Comparison of ENCODE assay signal across 26 cellular contexts in the genomic region with DNA sequence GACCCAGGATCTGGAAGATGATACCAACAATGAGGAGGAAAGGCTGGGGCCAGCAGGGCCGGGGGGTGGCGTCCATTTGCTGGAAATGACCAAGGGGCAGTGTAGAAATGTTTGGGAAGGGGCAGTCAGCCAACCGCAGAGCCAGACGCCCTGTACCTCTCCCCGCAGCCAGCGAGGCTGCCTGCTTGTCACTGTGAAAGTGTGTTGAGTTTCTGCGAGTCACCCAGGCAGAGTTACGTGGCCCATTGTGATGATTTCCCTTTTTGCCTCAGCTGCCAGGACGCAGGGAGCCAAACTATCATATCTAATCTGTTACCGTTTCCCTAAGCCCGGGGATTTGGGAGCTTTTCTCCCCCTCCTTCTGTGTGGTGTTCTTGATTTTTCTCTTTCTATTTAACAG.
DNase-seq lines count a peak whose midpoint lies in the region; ATAC-seq and TF ChIP-seq lines count a peak whose summit lies in the region.
"Had no signal": no experiment of that assay in that cellular context is flagged by ENCODE, and none has a peak within 500 bp of the region (broad histone marks: within the 10 kb centered on the region; RNA-seq: fewer than 3 reads in every experiment).

No MANE protein-coding gene starts in this region.

- H3K36me3 ChIP-seq in NT2/D1 (ENCODE audit: insufficient read depth, insufficient read length, low read length), result no peaks in the 10 kb centered on the region
- no peaks in the 10 kb centered on the region for H3K36me3 ChIP-seq in tibial artery
- H3K36me3 ChIP-seq in mammary epithelial cell (ENCODE audit: insufficient read depth, low read length), result no peaks in the 10 kb centered on the region
- H3K36me3 ChIP-seq: heart left ventricle, thyroid gland had no signal

- intact Hi-C loops in left ventricle myocardium superior (cut with micrococcal nuclease) (no loop called here), tibial artery (cut with DNase I; ENCODE audit: low total_unique reads) (no loop called here), mammary epithelial cell (cut with micrococcal nuclease) (no loop called here)

- no peak overlapping the region for H2AFZ ChIP-seq in mammary epithelial cell (ENCODE audit: low read depth, low read length)

- H3K79me2 ChIP-seq in mammary epithelial cell (ENCODE audit: insufficient read depth, low read length), result no peaks in the 10 kb centered on the region

- peaks cover 11% of the 10 kb centered on the region; the same call in 1 of the 2 replicates for H3K9me3 ChIP-seq in NT2/D1 (ENCODE audit: insufficient read depth, low read length)
- H3K9me3 ChIP-seq in tibial artery, result peaks cover 0 to 3% (median 0%) of the 10 kb centered on the region in 3 donors
- H3K9me3 ChIP-seq in mammary epithelial cell (replicated peaks; ENCODE audit: insufficient read depth, low read length), result peaks cover 7% of the 10 kb centered on the region
- H3K9me3 ChIP-seq: mucosa of descending colon, psoas muscle, thyroid gland had no signal

- CTCF ChIA-PET in mammary epithelial cell (lab: Charles Lee; ENCODE audit: low non-redundant PET), result no interaction called here

- in situ Hi-C loops in mammary epithelial cell (cut with MboI; ENCODE audit: low sequenced_read_pairs in 2 of 2), result no loop called here

- ATAC-seq in left ventricle myocardium superior, result peak; percentile 12
- ATAC-seq in GM18868 (IDR thresholded peaks at IDR 0.05; ENCODE audit: unreplicated experiment), result no peak
- no peak for ATAC-seq in GM18861 (IDR thresholded peaks at IDR 0.05; ENCODE audit: unreplicated experiment)
- ATAC-seq: activated CD8-positive, alpha-beta T cell treated with anti-CD3 and anti-CD28 coated beads, Interleukin-2, amount 10 ng/mL, durations not matched to agents 7 days and 5 days; K562; mucosa of descending colon; psoas muscle; stimulated activated naive CD8-positive, alpha-beta T cell treated with anti-CD3 and anti-CD28 coated beads, Interleukin-15, Interleukin-2, amounts not matched to agents 100 U/mL and 50 U/mL, for 24 hours had no signal

- H3K4me3 ChIP-seq in NT2/D1 (ENCODE audit: insufficient read length, low read depth), result no peak overlapping the region
- no peak overlapping the region for H3K4me3 ChIP-seq in tibial artery
- H3K4me3 ChIP-seq in mammary epithelial cell (replicated peaks in 1 of 3; ENCODE audit: insufficient read depth in 1 of 3, low read depth in 2 of 3, low read length in 3 of 3), result no peak overlapping the region
- H3K4me3 ChIP-seq: heart left ventricle, K562, mucosa of descending colon, psoas muscle, thyroid gland had no signal

- no TSS peak for BruUV-seq in mammary epithelial cell (replicated peaks; lab: Mats Ljungman, UMichigan)

- H3K4me1 ChIP-seq in NT2/D1 (ENCODE audit: insufficient read depth, insufficient read length) (peaks cover 3% of the 10 kb centered on the region), tibial artery (no peaks in the 10 kb centered on the region), mammary epithelial cell (ENCODE audit: insufficient read depth, low read length) (no peaks in the 10 kb centered on the region)
- H3K4me1 ChIP-seq: Caco-2, psoas muscle, thyroid gland had no signal

- H4K20me1 ChIP-seq in mammary epithelial cell (ENCODE audit: insufficient read depth, low read length), result no peaks in the 10 kb centered on the region

- WGBS in mammary epithelial cell (ENCODE audit: low coverage, missing lambda C conversion rate), result 69% methylated on average over 11 of the region's 11 CpGs

- H3K27me3 ChIP-seq in NT2/D1 (ENCODE audit: insufficient read depth, insufficient read length) (no peaks in the 10 kb centered on the region), tibial artery (peaks cover 0 to 15% of the 10 kb centered on the region in 2 donors), mammary epithelial cell (ENCODE audit: insufficient read depth, low read length) (peaks cover 2% of the 10 kb centered on the region)
- H3K27me3 ChIP-seq: thyroid gland had no signal

- TF ChIP-seq CTCF in tibial artery (IDR thresholded peaks at IDR 0.05), result no peak
- no peak for TF ChIP-seq CTCF in mammary epithelial cell (conservative IDR thresholded peaks at IDR 0.05 in 1 of 2, IDR thresholded peaks at IDR 0.05 in 1 of 2; ENCODE audit: extremely low read depth in 1 of 2, insufficient read depth in 1 of 2, low read depth in 1 of 2, low read length in 2 of 2)

- dilution Hi-C loops in mammary epithelial cell (cut with HindIII; ENCODE audit: low sequenced_read_pairs), result no loop called here

- H3K27ac ChIP-seq in tibial artery, result no peak overlapping the region
- H3K27ac ChIP-seq in mammary epithelial cell (ENCODE audit: insufficient read depth, low read depth, low read length), result no peak overlapping the region
- H3K27ac ChIP-seq: heart left ventricle, psoas muscle, thyroid gland had no signal

- H3K9ac ChIP-seq in NT2/D1 (ENCODE audit: insufficient read length, low read depth) (peak overlapping the region; percentile 16), mammary epithelial cell (ENCODE audit: insufficient read depth, low read length) (no peak overlapping the region)

- DNase-seq in activated effector memory CD4-positive, alpha-beta T cell treated with anti-CD3 and anti-CD28 coated beads, Interleukin-2, amount 50 U/mL, for 16 hours, result peak; percentile 39
- no peak for DNase-seq in activated effector memory CD4-positive, alpha-beta T cell treated with Interleukin-2 at 50 U/mL for 16 hours
- no peak for DNase-seq in NT2/D1 (ENCODE audit: low read depth, low spot score)
- DNase-seq in left ventricle myocardium superior, result no peak
- DNase-seq in tibial artery, result peak; percentile 10 to 25
- DNase-seq in mammary epithelial cell, result no peak
- DNase-seq: 8988T; activated CD4-positive, CD25-positive, alpha-beta regulatory T cell treated with anti-CD3 and anti-CD28 coated beads, Interleukin-2, amount 50 U/mL, for 72 hours; activated CD8-positive, alpha-beta T cell treated with anti-CD3 and anti-CD28 coated beads, Interleukin-2, amount 10 ng/mL, durations not matched to agents 7 days and 5 days; activated naive CD4-positive, alpha-beta T cell; activated T-cell treated with anti-CD3 and anti-CD28 coated beads, Interleukin-2, amount 50 U/mL, for 1 hour; amniotic stem cell; central memory CD4-positive, alpha-beta T cell; HCEC 1CT; heart left ventricle; NCI-H69; OCI-M1; psoas muscle; stimulated activated CD4-positive, alpha-beta T cell treated with anti-CD3 and anti-CD28 coated beads, Interleukin-4, amount 100 ng/mL, for 24 hours; stimulated activated naive CD8-positive, alpha-beta T cell treated with anti-CD3 and anti-CD28 coated beads, Interleukin-15, Interleukin-2, amounts not matched to agents 100 U/mL and 50 U/mL, for 24 hours; thyroid gland had no signal

- H3K4me2 ChIP-seq in mammary epithelial cell (ENCODE audit: insufficient read depth, low read depth, low read length), result no peak overlapping the region

Comparison
In these comparisons a context has a peak if more than half of its experiments do, and no peak if none do; other contexts are left out.
1. DNase-seq: peak in activated effector memory CD4-positive, alpha-beta T cell treated with anti-CD3 and anti-CD28 coated beads, Interleukin-2, amount 50 U/mL, for 16 hours (single experiment) and tibial artery (2 of 2); none in activated effector memory CD4-positive, alpha-beta T cell treated with Interleukin-2 at 50 U/mL for 16 hours (single experiment), NT2/D1 (single experiment), left ventricle myocardium superior (single experiment) and mammary epithelial cell (single experiment).